8 cellular contexts compared by ENCODE assay signal in genomic region chr10:125149278-125150047, GRCh38. TPM values are rescaled to one million over a fixed set of nuclear protein-coding genes. Genes with fewer than 3 reads are reported as not detected.
A peak's percentile ranks its signal among the peaks of the same experiment; 100 is the strongest.
DNase-seq lines count a peak whose midpoint lies in the region; ATAC-seq, FAIRE-seq and TF ChIP-seq lines count a peak whose summit lies in the region.

No MANE protein-coding gene starts in this region.

- in situ Hi-C loops in GM13977 (cut with MboI; ENCODE audit: low pct_unique_long_range_greater_than_20kb, low sequenced_read_pairs, unreplicated experiment): no loop called here

- peaks cover 0 to 6% (median 0%) of the 10 kb centered on the region in 3 donors for H3K36me3 Mint-ChIP-seq in naive thymus-derived CD8-positive, alpha-beta T cell

- peaks cover 36 to 70% (median 49%) of the 10 kb centered on the region in 5 donors for H3K27me3 Mint-ChIP-seq in naive thymus-derived CD8-positive, alpha-beta T cell

- TF ChIP-seq CTCF in HEK293 (tag by site-specific recombination; IDR thresholded peaks at IDR 0.05) (no peak), BE2C (IDR thresholded peaks at IDR 0.05; ENCODE audit: low read depth, low read length) (no peak), GM13977 (IDR thresholded peaks at IDR 0.05; ENCODE audit: extremely low read depth, insufficient read depth, missing control alignments) (no peak)

- intact Hi-C loops in sciatic nerve (cut with DNase I): loop anchor here (10.0 kb wide), 1 partner anchor 85 kb away; no protein-coding TSS in a partner anchor

- no peak overlapping the region for H3K27ac ChIP-seq in HEK293 (ENCODE audit: extremely low read depth, low read depth, low read length)

- H3K4me1 ChIP-seq in HEK293 (ENCODE audit: control insufficient read depth, insufficient read depth, low read length): peaks cover 58% of the 10 kb centered on the region
- peaks cover 11% of the 10 kb centered on the region for H3K4me1 ChIP-seq in BE2C

- DNase-seq in RCC 7860 (ENCODE audit: low spot score) (peak; percentile 69), glomerular endothelial cell (ENCODE audit: extremely low read depth, low read depth, low spot score) (peak; percentile 60), sciatic nerve (ENCODE audit: low spot score) (peak; percentile 72), BE2C (no peak), GM13977 (ENCODE audit: low spot score) (no peak)
- no peak for DNase-seq in naive thymus-derived CD8-positive, alpha-beta T cell

- POLR2A ChIA-PET in HEK293 (lab: Yijun Ruan, JAX): interaction anchor here (2.5 kb wide), 1 partner anchor 11 kb away, joined by 14 read pairs; the partner anchor contains the start of gene CTBP2
- POLR2A ChIA-PET in naive thymus-derived CD8-positive, alpha-beta T cell (lab: Charles Lee): no interaction called here

- no peaks in the 10 kb centered on the region for H3K9me3 Mint-ChIP-seq in naive thymus-derived CD8-positive, alpha-beta T cell

- H3K9me3 ChIP-seq in HEK293 (ENCODE audit: control insufficient read depth, insufficient read depth, low read depth, low read length) (no peaks in the 10 kb centered on the region), BE2C (no peaks in the 10 kb centered on the region)

- H3K27ac Mint-ChIP-seq in naive thymus-derived CD8-positive, alpha-beta T cell: no peak overlapping the region

- CTCF ChIA-PET in HEK293 (lab: Yijun Ruan, JAX): interaction anchor here (0.6 to 1.7 kb wide), 5 partner anchors 90 to 481 kb away, joined by 3 to 7 read pairs (median 3); no protein-coding TSS in a partner anchor

- H3K4me1 Mint-ChIP-seq in naive thymus-derived CD8-positive, alpha-beta T cell: peaks cover 0 to 76% (median 3%) of the 10 kb centered on the region in 4 donors

- peak; percentile 31 for FAIRE-seq in RCC 7860 (lab: Jason Lieb, UNC)

- no peak overlapping the region for H3K4me3 Mint-ChIP-seq in naive thymus-derived CD8-positive, alpha-beta T cell

- H3K27me3 ChIP-seq in BE2C: no peaks in the 10 kb centered on the region

- ATAC-seq in sciatic nerve (peak; percentile 56), HG03469 (IDR thresholded peaks at IDR 0.05; ENCODE audit: unreplicated experiment) (no peak)
- ATAC-seq in naive thymus-derived CD8-positive, alpha-beta T cell: no peak

- H3K36me3 ChIP-seq in HEK293 (ENCODE audit: control insufficient read depth in 2 of 2, insufficient read depth in 1 of 2, low read length in 2 of 2): peaks cover 0 to 31% of the 10 kb centered on the region in 2 experiments; a peak in 1 of 3 replicates
- H3K36me3 ChIP-seq in BE2C: peaks cover 10% of the 10 kb centered on the region

- H3K4me3 ChIP-seq in HEK293 (ENCODE audit: low read depth, low read length) (no peak overlapping the region), BE2C (ENCODE audit: low read depth, low read length) (no peak overlapping the region)

TF ChIP-seq in HEK293, 187 proteins besides CTCF, POLR2A, EP300 and RAD21 (continues in another document):
- TF ChIP-seq ZNF280C (tag by site-specific recombination; IDR thresholded peaks at IDR 0.05): no peak
- no peak for TF ChIP-seq ZNF169 (tag by site-specific recombination; IDR thresholded peaks at IDR 0.05)
- TF ChIP-seq PATZ1 (tag by site-specific recombination; IDR thresholded peaks at IDR 0.05): peak; percentile 61
- TF ChIP-seq ZNF518A (tag by site-specific recombination; conservative IDR thresholded peaks at IDR 0.05; ENCODE audit: low read depth): no peak
- no peak for TF ChIP-seq PRDM6 (tag by site-specific recombination; IDR thresholded peaks at IDR 0.05)
- no peak for TF ChIP-seq MEIS1 (CRISPR knock-in tag; IDR thresholded peaks at IDR 0.05; ENCODE audit: borderline replicate concordance)
- 0 out of 2 replicates have a peak, but pooled peaks have one; percentile 12 for TF ChIP-seq WT1 (tag by site-specific recombination; IDR thresholded peaks at IDR 0.05)
- no peak for TF ChIP-seq ZNF10 (tag by site-specific recombination; IDR thresholded peaks at IDR 0.05)
- no peak for TF ChIP-seq ZSCAN23 (tag by site-specific recombination; IDR thresholded peaks at IDR 0.05)
- no peak for TF ChIP-seq ZNF600 (tag by site-specific recombination; IDR thresholded peaks at IDR 0.05)
- no peak for TF ChIP-seq ZNF433 (tag by site-specific recombination; IDR thresholded peaks at IDR 0.05; ENCODE audit: low read depth)

RNA-seq across cellular contexts. Expression of gene CTBP2, which starts 10.9 kb away (rescaled TPM):
- total RNA-seq in glomerular endothelial cell: 69.3 and 83.2 TPM in 2 replicates
- 46.9 TPM for total RNA-seq in sciatic nerve
- under 1 TPM; 0.33 to 0.99 TPM for total RNA-seq in naive thymus-derived CD8-positive, alpha-beta T cell
- polyA plus RNA-seq in naive thymus-derived CD8-positive, alpha-beta T cell: 1 to 10 TPM in 1 of 3 donors, under 1 TPM in 2; 0.05 to 3.1 (median 0.42) TPM
- polyA plus RNA-seq in BE2C (2012; ENCODE audit: insufficient read depth, insufficient read length, low read depth): 99.8 TPM

Comparison
In these comparisons a context has a peak if more than half of its experiments do, and no peak if none do; other contexts are left out.
1. DNase-seq: peak in RCC 7860 (single experiment), glomerular endothelial cell (single experiment) and sciatic nerve (single experiment); none in naive thymus-derived CD8-positive, alpha-beta T cell (0 of 10), BE2C (single experiment) and GM13977 (single experiment).
2. RNA of gene CTBP2, which starts 10.9 kb away (total RNA-seq): 69.3 to 83.2 TPM in glomerular endothelial cell and 46.9 TPM in sciatic nerve (single experiment); 0.33 to 0.99 TPM in naive thymus-derived CD8-positive, alpha-beta T cell; every median in the first group is over 10 times any median in the second.